In genomic region chr6:93679836-93680235, GRCh38 we compare ENCODE assay signal across 21 cellular contexts.
"Had no signal": no experiment of that assay in that cellular context is flagged by ENCODE, and none has a peak within 500 bp of the region (broad histone marks: within the 10 kb centered on the region; RNA-seq: fewer than 3 reads in every experiment).

No MANE protein-coding gene starts in this region.

- H3K36me3 Mint-ChIP-seq: activated naive CD4-positive, alpha-beta T cell treated with anti-CD3 and anti-CD28 coated beads, Interleukin-2, amount 10 ng/mL, durations not matched to agents 7 days and 5 days; type B pancreatic cell had no signal

- H3K4me3 Mint-ChIP-seq: activated B cell treated with CpG ODN at 0.5 μM for 24 hours; activated CD4-positive, alpha-beta T cell treated with anti-CD3 and anti-CD28 coated beads, Interleukin-2, amount 10 ng/mL, durations not matched to agents 7 days and 5 days; activated naive CD4-positive, alpha-beta T cell treated with anti-CD3 and anti-CD28 coated beads, Interleukin-2, amount 10 ng/mL, durations not matched to agents 7 days and 5 days; activated T-helper 17 cell treated with anti-CD3 and anti-CD28 coated beads, Interleukin-2, amount 50 U/mL, for 72 hours; central memory CD8-positive, alpha-beta T cell; endodermal cell; nephron progenitor cell; type B pancreatic cell had no signal

- H3K27me3 ChIP-seq: body of pancreas, foreskin keratinocyte, left lung, sigmoid colon, suprapubic skin had no signal

- H3K9me3 ChIP-seq: body of pancreas, sigmoid colon, suprapubic skin had no signal

- H3K4me3 ChIP-seq: body of pancreas, left lung, sigmoid colon, suprapubic skin had no signal

- H3K27me3 Mint-ChIP-seq: activated B cell treated with CpG ODN at 0.5 μM for 24 hours; activated CD4-positive, alpha-beta T cell treated with anti-CD3 and anti-CD28 coated beads, Interleukin-2, amount 10 ng/mL, durations not matched to agents 7 days and 5 days; activated naive CD4-positive, alpha-beta T cell treated with anti-CD3 and anti-CD28 coated beads, Interleukin-2, amount 10 ng/mL, durations not matched to agents 7 days and 5 days; activated T-helper 17 cell treated with anti-CD3 and anti-CD28 coated beads, Interleukin-2, amount 50 U/mL, for 72 hours; central memory CD8-positive, alpha-beta T cell; type B pancreatic cell had no signal

- H3K27ac ChIP-seq: body of pancreas, foreskin keratinocyte, left lung, sigmoid colon, suprapubic skin had no signal

- H3K36me3 ChIP-seq: left lung, sigmoid colon, suprapubic skin had no signal

- H3K27ac Mint-ChIP-seq: activated B cell treated with CpG ODN at 0.5 μM for 24 hours; activated CD4-positive, alpha-beta T cell treated with anti-CD3 and anti-CD28 coated beads, Interleukin-2, amount 10 ng/mL, durations not matched to agents 7 days and 5 days; activated naive CD4-positive, alpha-beta T cell treated with anti-CD3 and anti-CD28 coated beads, Interleukin-2, amount 10 ng/mL, durations not matched to agents 7 days and 5 days; activated T-helper 17 cell treated with anti-CD3 and anti-CD28 coated beads, Interleukin-2, amount 50 U/mL, for 72 hours; endodermal cell; nephron progenitor cell; type B pancreatic cell had no signal

- ATAC-seq: activated T-helper 17 cell treated with anti-CD3 and anti-CD28 coated beads, Interleukin-2, amount 50 U/mL, for 72 hours; body of pancreas; esophagus mucosa; foreskin keratinocyte; left lung had no signal

- H3K4me1 ChIP-seq: body of pancreas, foreskin keratinocyte, left lung, sigmoid colon, suprapubic skin had no signal

- DNase-seq: activated B cell treated with CpG ODN at 0.5 μM for 24 hours; activated CD4-positive, alpha-beta T cell treated with anti-CD3 and anti-CD28 coated beads, Interleukin-2, amount 10 ng/mL, durations not matched to agents 7 days and 5 days; activated naive CD4-positive, alpha-beta T cell treated with anti-CD3 and anti-CD28 coated beads, Interleukin-2, amount 10 ng/mL, durations not matched to agents 7 days and 5 days; activated T-cell treated with anti-CD3 and anti-CD28 coated beads for 4 hours; body of pancreas; dermis blood vessel endothelial cell; endodermal cell; foreskin keratinocyte; head of caudate nucleus; islet precursor cell; nephron progenitor cell; sigmoid colon; stimulated activated CD4-positive, alpha-beta T cell treated with anti-CD3 and anti-CD28 coated beads, Interleukin-12 subunit alpha, Interleukin-12 subunit beta, amount 100 ng/mL, for 4 hours; stimulated activated naive CD4-positive, alpha-beta T cell treated with Interleukin-2 at 50 U/mL for 16 hours; T-helper 9 cell had no signal

- H3K9me3 Mint-ChIP-seq: activated CD4-positive, alpha-beta T cell treated with anti-CD3 and anti-CD28 coated beads, Interleukin-2, amount 10 ng/mL, durations not matched to agents 7 days and 5 days; endodermal cell; nephron progenitor cell; type B pancreatic cell had no signal

- H3K4me1 Mint-ChIP-seq: activated B cell treated with CpG ODN at 0.5 μM for 24 hours; activated CD4-positive, alpha-beta T cell treated with anti-CD3 and anti-CD28 coated beads, Interleukin-2, amount 10 ng/mL, durations not matched to agents 7 days and 5 days; activated naive CD4-positive, alpha-beta T cell treated with anti-CD3 and anti-CD28 coated beads, Interleukin-2, amount 10 ng/mL, durations not matched to agents 7 days and 5 days; activated T-helper 17 cell treated with anti-CD3 and anti-CD28 coated beads, Interleukin-2, amount 50 U/mL, for 72 hours; central memory CD8-positive, alpha-beta T cell; endodermal cell; nephron progenitor cell had no signal
